In genomic region chr17:70181866-70182265, GRCh38 we compare ENCODE assay signal across 17 cellular contexts. TPM values are rescaled to one million over a fixed set of nuclear protein-coding genes. Genes with fewer than 3 reads are reported as not detected.
DNase-seq lines count a peak whose midpoint lies in the region; ATAC-seq, FAIRE-seq and TF ChIP-seq lines count a peak whose summit lies in the region.
"Had no signal": no experiment of that assay in that cellular context is flagged by ENCODE, and none has a peak within 500 bp of the region (broad histone marks: within the 10 kb centered on the region; RNA-seq: fewer than 3 reads in every experiment).

No MANE protein-coding gene starts in this region.

- CTCF ChIA-PET in A549 (lab: Yijun Ruan, JAX): interaction anchor here (0.7 to 1.2 kb wide), 3 partner anchors 9 to 613 kb away, joined by 3 to 4 read pairs (median 3); no protein-coding TSS in a partner anchor

- peak; percentile 36 for FAIRE-seq in A549 (lab: Jason Lieb, UNC)
- peak; percentile 91 for FAIRE-seq in G401.6 (lab: Jason Lieb, UNC)

- ATAC-seq in A549: no peak
- peak; percentile 69 for ATAC-seq in RWPE2 (ENCODE audit: low read depth)
- ATAC-seq in HG02870 (IDR thresholded peaks at IDR 0.05; ENCODE audit: unreplicated experiment): no peak
- ATAC-seq: Panc1 had no signal

- H3K27me3 ChIP-seq in RWPE2 (ENCODE audit: insufficient read depth, poor library complexity, severe bottlenecking): no peaks in the 10 kb centered on the region
- H3K27me3 ChIP-seq: MG63 had no signal

- no peak for TF ChIP-seq RAD21 in A549 (conservative IDR thresholded peaks at IDR 0.05 in 1 of 2, IDR thresholded peaks at IDR 0.05 in 1 of 2)

- H3K4me2 ChIP-seq in A549: no peak overlapping the region

- H3K4me1 ChIP-seq in A549 (peaks cover 8% of the 10 kb centered on the region), RWPE2 (ENCODE audit: insufficient read depth, poor library complexity, severe bottlenecking) (peaks cover 26% of the 10 kb centered on the region)

- POLR2A ChIA-PET in A549 (lab: Yijun Ruan, JAX): no interaction called here

- no peak for TF ChIP-seq EP300 in A549 (IDR thresholded peaks at IDR 0.05)

- no peak for TF ChIP-seq CTCF in A549 (IDR thresholded peaks at IDR 0.05)
- TF ChIP-seq CTCF in RWPE2 (IDR thresholded peaks at IDR 0.05; ENCODE audit: poor library complexity, severe bottlenecking): no peak

- no peak overlapping the region for H3K4me3 ChIP-seq in A549
- H3K4me3 ChIP-seq in RWPE2 (ENCODE audit: severe bottlenecking): no peak overlapping the region
- H3K4me3 ChIP-seq: MG63 had no signal

- no peak for TF ChIP-seq POLR2A in A549 (IDR thresholded peaks at IDR 0.05; ENCODE audit: low read length)

- H3K27ac ChIP-seq in A549 (no peak overlapping the region), RWPE2 (ENCODE audit: poor library complexity, severe bottlenecking) (no peak overlapping the region)
- H3K27ac ChIP-seq: C4-2B had no signal

- WGBS in A549 (ENCODE audit: missing lambda C conversion rate): 54% methylated on average over 3 of the region's 3 CpGs

- no peak for DNase-seq in A549 (ENCODE audit: low read depth in 1 of 2, low spot score in 1 of 2)
- DNase-seq in RWPE2 (ENCODE audit: low spot score): no peak
- peak; percentile 4 for DNase-seq in kidney tubule cell (ENCODE audit: low spot score)
- no peak for DNase-seq in islet precursor cell
- DNase-seq in HuH-7 (ENCODE audit: low spot score): no peak
- no peak for DNase-seq in glomerular visceral epithelial cell (ENCODE audit: extremely low spot score)
- DNase-seq: EL, H7, KG1, NCI-H2081 treated with DMSO at 0.1 percent for 48 hours, NCI-H524 treated with DMSO at 0.1 percent for 48 hours, SHP77 had no signal

- H3K36me3 ChIP-seq in RWPE2 (ENCODE audit: low read depth): no peaks in the 10 kb centered on the region

- no peaks in the 10 kb centered on the region for H3K9me3 ChIP-seq in A549
- H3K9me3 ChIP-seq in RWPE2 (ENCODE audit: severe bottlenecking): no peaks in the 10 kb centered on the region
- H3K9me3 ChIP-seq: MG63 had no signal

TF ChIP-seq in A549, 52 proteins besides CTCF, POLR2A, EP300 and RAD21:
- no peak for TF ChIP-seq TFCP2L1 (CRISPR knock-in tag; IDR thresholded peaks at IDR 0.05)
- no peak for TF ChIP-seq USF2 (IDR thresholded peaks at IDR 0.05)
- TF ChIP-seq HOXA7 (CRISPR knock-in tag; IDR thresholded peaks at IDR 0.05): no peak
- TF ChIP-seq MAX (IDR thresholded peaks at IDR 0.05): no peak
- TF ChIP-seq HES2 (IDR thresholded peaks at IDR 0.05): no peak
- TF ChIP-seq REST (IDR thresholded peaks at IDR 0.05): no peak
- no peak for TF ChIP-seq ESRRA (IDR thresholded peaks at IDR 0.05; ENCODE audit: borderline replicate concordance, low read length)
- TF ChIP-seq MAFK (IDR thresholded peaks at IDR 0.05; ENCODE audit: partially characterized antibody): no peak

RNA-seq across cellular contexts. Expression of gene KCNJ2, which starts 12.5 kb away (rescaled TPM):
- 0.14 and 0.40 TPM in 2 replicates for polyA plus RNA-seq in A549 (2011; rRNA removed)
- polyA plus RNA-seq in A549 (2012; cell fraction: cytosol; rRNA removed): 0.03 and 0.04 TPM in 2 replicates
- 0.01 and 0.04 TPM in 2 replicates for polyA plus RNA-seq in A549 (2012; cell fraction: nucleus; rRNA removed)
- 0.12 to 0.17 TPM (median 0.14 TPM) in 3 replicates for polyA plus RNA-seq in A549 (2017; fragmentation: RNase III; extraction: RNeasy Plus Mini Kit Qiagen cat#74134 plus additional on column Dnase treatment)
- polyA minus RNA-seq in A549 (2011; rRNA and poly(A)+ RNA removed): 1.0 and 1.2 TPM in 2 replicates
